23 cellular contexts compared by ENCODE assay signal in the genomic region with DNA sequence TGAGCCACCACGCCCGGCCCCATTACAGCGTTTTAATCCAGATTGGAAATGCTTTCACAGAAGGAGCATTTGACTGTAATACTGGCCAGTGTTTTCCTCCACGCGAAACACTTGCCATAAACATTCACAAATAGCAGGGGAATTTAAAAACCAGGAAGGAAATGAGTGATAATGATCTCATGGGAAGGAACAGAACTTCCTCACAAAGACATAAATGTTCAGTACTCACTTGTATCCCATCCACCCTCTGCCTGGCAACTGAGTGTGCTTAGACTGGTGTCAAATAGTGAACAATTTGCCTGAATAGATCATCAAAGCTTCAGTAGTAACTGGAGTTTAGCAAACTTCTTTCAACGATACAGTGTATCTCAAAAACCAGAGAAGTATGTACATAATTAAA. TPM values are rescaled to one million over a fixed set of nuclear protein-coding genes. Genes with fewer than 3 reads are reported as not detected.
DNase-seq lines count a peak whose midpoint lies in the region; TF ChIP-seq lines count a peak whose summit lies in the region.
"Had no signal": no experiment of that assay in that cellular context is flagged by ENCODE, and none has a peak within 500 bp of the region (broad histone marks: within the 10 kb centered on the region; RNA-seq: fewer than 3 reads in every experiment).

No MANE protein-coding gene starts in this region.

- peak; percentile 26 for DNase-seq in ELR (ENCODE audit: low read depth)
- no peak for DNase-seq in endothelial cell (ENCODE audit: low spot score)
- DNase-seq in pons (ENCODE audit: low spot score): peak; percentile 37
- DNase-seq in GM13977 (ENCODE audit: low spot score): no peak
- DNase-seq in A172 (ENCODE audit: low spot score): no peak
- DNase-seq in DMS 273 treated with DMSO at 0.1 percent for 48 hours (lab: John Stamatoyannopoulos, UW): no peak
- DNase-seq: activated CD4-positive, CD25-positive, alpha-beta regulatory T cell; activated CD8-positive, alpha-beta T cell treated with anti-CD3 and anti-CD28 coated beads, Interleukin-2, amount 10 ng/mL, durations not matched to agents 7 days and 5 days; activated gamma-delta T cell treated with Interleukin-2 at 50 U/mL for 16 hours; AML-193; Caco-2; NCI-H1694; NCI-H2171 treated with DMSO at 0.1 percent for 48 hours; NCI-H526 treated with DMSO at 0.1 percent for 48 hours; stimulated activated CD4-positive, alpha-beta T cell treated with anti-CD3 and anti-CD28 coated beads, Interleukin-2, amount 100 ng/mL, for 48 hours; stimulated activated naive CD4-positive, alpha-beta T cell; T-helper 9 cell had no signal

- H3K27ac Mint-ChIP-seq in endothelial cell (ENCODE audit: unreplicated experiment): peak overlapping the region; percentile 54
- H3K27ac Mint-ChIP-seq: activated CD8-positive, alpha-beta T cell treated with anti-CD3 and anti-CD28 coated beads, Interleukin-2, amount 10 ng/mL, durations not matched to agents 7 days and 5 days; brain; neural progenitor cell had no signal

- H3K36me3 Mint-ChIP-seq in endothelial cell (ENCODE audit: low read depth, unreplicated experiment): no peaks in the 10 kb centered on the region
- H3K36me3 Mint-ChIP-seq: brain, neural progenitor cell had no signal

- H3K9me2 ChIP-seq in Loucy (replicated peaks; ENCODE audit: low read depth, low read length): no peaks in the 10 kb centered on the region

- no peaks in the 10 kb centered on the region for H3K36me3 ChIP-seq in Loucy (ENCODE audit: insufficient read depth, low read length)
- H3K36me3 ChIP-seq: neural progenitor cell, prostate gland, thoracic aorta had no signal

- peaks cover 17% of the 10 kb centered on the region for H3K4me1 Mint-ChIP-seq in endothelial cell (ENCODE audit: unreplicated experiment)
- H3K4me1 Mint-ChIP-seq: brain had no signal

- peaks cover 5% of the 10 kb centered on the region for H3K27me3 Mint-ChIP-seq in endothelial cell (ENCODE audit: unreplicated experiment)

- H3K4me1 ChIP-seq in Loucy (ENCODE audit: insufficient read depth, low read length, poor library complexity, severe bottlenecking): no peaks in the 10 kb centered on the region
- H3K4me1 ChIP-seq: Caco-2, neural progenitor cell, prostate gland had no signal

- H3K4me3 Mint-ChIP-seq in endothelial cell (ENCODE audit: unreplicated experiment): no peak overlapping the region
- H3K4me3 Mint-ChIP-seq: activated CD8-positive, alpha-beta T cell treated with anti-CD3 and anti-CD28 coated beads, Interleukin-2, amount 10 ng/mL, durations not matched to agents 7 days and 5 days; brain; neural progenitor cell had no signal

- H3K9me3 Mint-ChIP-seq in endothelial cell (ENCODE audit: unreplicated experiment): no peaks in the 10 kb centered on the region
- H3K9me3 Mint-ChIP-seq: neural progenitor cell had no signal

- H3K4me2 ChIP-seq in Loucy (ENCODE audit: low read depth, low read length, poor library complexity, severe bottlenecking): no peak overlapping the region
- H3K4me2 ChIP-seq: neural progenitor cell, smooth muscle cell had no signal

- no peak overlapping the region for H3K9ac ChIP-seq in Loucy (ENCODE audit: low read depth, low read length, poor library complexity, severe bottlenecking)
- H3K9ac ChIP-seq: neural progenitor cell had no signal

- H3K79me2 ChIP-seq in Loucy (ENCODE audit: insufficient read depth, low read length): no peaks in the 10 kb centered on the region

- in situ Hi-C loops in GM13977 (cut with MboI; ENCODE audit: low pct_unique_long_range_greater_than_20kb, low sequenced_read_pairs, unreplicated experiment): no loop called here

- H3K9me3 ChIP-seq in Loucy (ENCODE audit: insufficient read depth, low read depth, low read length): no peaks in the 10 kb centered on the region
- H3K9me3 ChIP-seq: Caco-2, prostate gland, thoracic aorta had no signal

- H2AFZ ChIP-seq in Loucy (ENCODE audit: low read length): 0 out of 2 replicates have a peak overlapping the region, but pooled peaks have one; percentile 66

- no peaks in the 10 kb centered on the region for H3K27me3 ChIP-seq in Loucy (ENCODE audit: insufficient read depth, low read length, poor library complexity, severe bottlenecking)
- H3K27me3 ChIP-seq: neural progenitor cell had no signal

- no peak overlapping the region for H3K4me3 ChIP-seq in Loucy (ENCODE audit: low read length, poor library complexity, severe bottlenecking)
- H3K4me3 ChIP-seq: neural progenitor cell, prostate gland, smooth muscle cell, thoracic aorta had no signal

- H3F3A ChIP-seq in Loucy (ENCODE audit: low read depth): no peaks in the 10 kb centered on the region

- TF ChIP-seq CTCF in Loucy (conservative IDR thresholded peaks at IDR 0.05; ENCODE audit: low read length): no peak
- no peak for TF ChIP-seq CTCF in endothelial cell (IDR thresholded peaks at IDR 0.05; ENCODE audit: unreplicated experiment)
- no peak for TF ChIP-seq CTCF in GM13977 (IDR thresholded peaks at IDR 0.05; ENCODE audit: extremely low read depth, insufficient read depth, missing control alignments)

- no peaks in the 10 kb centered on the region for H4K20me1 ChIP-seq in Loucy (ENCODE audit: insufficient read depth, low read length, poor library complexity, severe bottlenecking)

RNA-seq across cellular contexts. Expression of gene PSMD12, which starts 54.1 kb away (rescaled TPM):
- 46.2 TPM for total RNA-seq in endothelial cell (ENCODE audit: unreplicated experiment)
- total RNA-seq in A172 (2014; rRNA removed; shearing (Covaris generic)): 58.1 and 59.4 TPM in 2 replicates

Comparison
In these comparisons a context has a peak if more than half of its experiments do, and no peak if none do; other contexts are left out.
1. DNase-seq: peak in ELR (single experiment) and pons (single experiment); none in endothelial cell (single experiment), GM13977 (single experiment), A172 (single experiment) and DMS 273 treated with DMSO at 0.1 percent for 48 hours (single experiment).